Comparison of ENCODE assay signal across 16 cellular contexts in the genomic region with DNA sequence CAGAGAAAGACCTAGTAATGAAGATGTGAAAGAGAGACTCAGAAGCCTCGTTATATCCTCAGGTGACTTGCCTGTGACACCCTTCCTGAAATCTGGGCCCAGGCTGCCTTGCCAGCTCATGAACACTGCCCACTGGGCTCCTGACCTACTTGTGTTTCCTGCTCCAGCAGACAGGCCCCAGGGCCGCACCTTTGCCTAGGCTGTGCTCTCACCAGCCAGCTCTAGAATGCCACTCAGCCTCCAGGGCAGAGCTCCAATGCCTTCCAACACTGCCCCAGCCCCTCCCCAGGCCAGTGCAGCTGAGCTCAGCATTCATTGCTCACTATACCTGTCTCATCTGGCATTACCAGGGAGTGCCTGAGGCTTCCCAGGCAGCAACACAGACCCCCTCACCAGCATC.
DNase-seq lines count a peak whose midpoint lies in the region; ATAC-seq and TF ChIP-seq lines count a peak whose summit lies in the region.
"Had no signal": no experiment of that assay in that cellular context is flagged by ENCODE, and none has a peak within 500 bp of the region (broad histone marks: within the 10 kb centered on the region; RNA-seq: fewer than 3 reads in every experiment).

No MANE protein-coding gene starts in this region.

- no peak overlapping the region for H3K4me3 ChIP-seq in left lung
- no peak overlapping the region for H3K4me3 ChIP-seq in OCI-LY7 (ENCODE audit: low read depth, low read length, poor library complexity, severe bottlenecking)
- no peak overlapping the region for H3K4me3 ChIP-seq in stomach

- peak overlapping the region; percentile 8 for H3K4me3 Mint-ChIP-seq in CD4-positive, alpha-beta T cell
- H3K4me3 Mint-ChIP-seq: activated naive CD8-positive, alpha-beta T cell treated with anti-CD3 and anti-CD28 coated beads for 36 hours; B cell had no signal

- CTCF ChIA-PET in CD4-positive, alpha-beta T cell (lab: Charles Lee) = interaction anchor here (1.1 to 1.4 kb wide), 2 partner anchors 15 to 121 kb away, joined by 3 to 4 read pairs; no protein-coding TSS in a partner anchor
- CTCF ChIA-PET in OCI-LY7 (lab: Charles Lee; ENCODE audit: unreplicated experiment) = no interaction called here

- H3K9me3 ChIP-seq in CD4-positive, alpha-beta T cell (ENCODE audit: control insufficient read depth, low read length) = no peaks in the 10 kb centered on the region
- H3K9me3 ChIP-seq in left lung (no peaks in the 10 kb centered on the region), OCI-LY7 (ENCODE audit: low read length) (no peaks in the 10 kb centered on the region), stomach (no peaks in the 10 kb centered on the region)

- in situ Hi-C loops in G401 (cut with HindIII; ENCODE audit: low sequenced_read_pairs) = no loop called here

- no peaks in the 10 kb centered on the region for H3K9me2 ChIP-seq in OCI-LY7 (ENCODE audit: insufficient read depth, low read length)

- peaks cover 0 to 42% of the 10 kb centered on the region in 2 donors for H3K36me3 ChIP-seq in left lung
- H3K36me3 ChIP-seq in OCI-LY7 (ENCODE audit: insufficient read depth, low read length) = no peaks in the 10 kb centered on the region
- peaks cover 55 to 94% (median 89%) of the 10 kb centered on the region in 4 donors for H3K36me3 ChIP-seq in stomach

- H3K4me2 ChIP-seq in OCI-LY7 (ENCODE audit: low read length) = no peak overlapping the region

- no peak for TF ChIP-seq POLR2A in stomach (IDR thresholded peaks at IDR 0.05)

- no peaks in the 10 kb centered on the region for H3K9me3 Mint-ChIP-seq in CD4-positive, alpha-beta T cell
- H3K9me3 Mint-ChIP-seq: activated naive CD8-positive, alpha-beta T cell treated with anti-CD3 and anti-CD28 coated beads for 36 hours had no signal

- no peaks in the 10 kb centered on the region for H3K27me3 Mint-ChIP-seq in CD4-positive, alpha-beta T cell
- H3K27me3 Mint-ChIP-seq: activated naive CD8-positive, alpha-beta T cell treated with anti-CD3 and anti-CD28 coated beads for 36 hours; B cell had no signal

- TF ChIP-seq EP300 in stomach (IDR thresholded peaks at IDR 0.05) = no peak

- peak; percentile 45 for ATAC-seq in CD4-positive, alpha-beta T cell (ENCODE audit: poor library complexity)
- ATAC-seq in left lung = peak; percentile 80
- ATAC-seq: Panc1 had no signal

- intact Hi-C loops in CD4-positive, alpha-beta T cell (cut with DNase I, micrococcal nuclease) = no loop called here
- intact Hi-C loops in left lung (cut with DNase I) = no loop called here
- intact Hi-C loops in OCI-LY7 (cut with micrococcal nuclease; ENCODE audit: unreplicated experiment) = no loop called here
- intact Hi-C loops in stomach (cut with DNase I; ENCODE audit: low total_unique reads) = no loop called here

- TF ChIP-seq CTCF in CD4-positive, alpha-beta T cell (IDR thresholded peaks at IDR 0.05) = no peak
- TF ChIP-seq CTCF in left lung (IDR thresholded peaks at IDR 0.05) = no peak
- TF ChIP-seq CTCF in OCI-LY7 (conservative IDR thresholded peaks at IDR 0.05; ENCODE audit: low read length) = no peak
- no peak for TF ChIP-seq CTCF in stomach (IDR thresholded peaks at IDR 0.05)

- H4K20me1 ChIP-seq in OCI-LY7 (ENCODE audit: insufficient read depth, low read length) = no peaks in the 10 kb centered on the region

- WGBS in stomach, 5 donors = 67 to 79% (median 69%) methylated on average over 1 to 2 of the region's 2 CpGs

- peak overlapping the region; percentile 90 for H3K27ac Mint-ChIP-seq in CD4-positive, alpha-beta T cell
- H3K27ac Mint-ChIP-seq: activated naive CD8-positive, alpha-beta T cell treated with anti-CD3 and anti-CD28 coated beads for 36 hours; B cell had no signal

- no peaks in the 10 kb centered on the region for H3K27me3 ChIP-seq in CD4-positive, alpha-beta T cell (ENCODE audit: control insufficient read depth, insufficient read depth, low read length)
- no peaks in the 10 kb centered on the region for H3K27me3 ChIP-seq in left lung
- no peaks in the 10 kb centered on the region for H3K27me3 ChIP-seq in stomach

- POLR2A ChIA-PET in CD4-positive, alpha-beta T cell (lab: Charles Lee) = no interaction called here
- POLR2A ChIA-PET in OCI-LY7 (lab: Charles Lee) = interaction anchor here (0.9 kb wide), 1 partner anchor 22 kb away, joined by 3 read pairs; no protein-coding TSS in a partner anchor

- DNase-seq in CD4-positive, alpha-beta T cell = peak in 9 of 10 experiments; percentile 9 to 58 (median 32)
- DNase-seq in G401 (ENCODE audit: low spot score) (peak; percentile 87), activated gamma-delta T cell (lab: John Stamatoyannopoulos, UW) (peak; percentile 23), left lung (peak in 1 of 2 donors; percentile 60), OCI-LY7 (ENCODE audit: low spot score) (no peak), stomach (no peak), NCI-H774 (lab: John Stamatoyannopoulos, UW) (no peak), LoVo (ENCODE audit: low spot score) (no peak)
- DNase-seq: activated naive CD8-positive, alpha-beta T cell treated with anti-CD3 and anti-CD28 coated beads for 36 hours; DMS53; Kasumi-1; NCI-H1694 treated with DMSO at 0.1 percent for 48 hours; NCI-H524 treated with DMSO at 0.1 percent for 48 hours had no signal

- peaks cover 0 to 19% of the 10 kb centered on the region in 2 donors for H3K4me1 ChIP-seq in left lung
- H3K4me1 ChIP-seq in OCI-LY7 (ENCODE audit: insufficient read depth, low read length, poor library complexity, severe bottlenecking) = peaks cover 13% of the 10 kb centered on the region
- H3K4me1 ChIP-seq in stomach = peaks cover 0 to 15% (median 0%) of the 10 kb centered on the region in 4 donors

- no peak overlapping the region for H3K27ac ChIP-seq in CD4-positive, alpha-beta T cell (ENCODE audit: low read depth, low read length)
- H3K27ac ChIP-seq in left lung = no peak overlapping the region
- no peak overlapping the region for H3K27ac ChIP-seq in OCI-LY7 (ENCODE audit: low read depth, low read length, poor library complexity, severe bottlenecking)
- H3K27ac ChIP-seq in stomach = no peak overlapping the region
- H3K27ac ChIP-seq: parathyroid adenoma had no signal

- peaks cover 34% of the 10 kb centered on the region for H3K4me1 Mint-ChIP-seq in CD4-positive, alpha-beta T cell (ENCODE audit: low read depth)

- no peaks in the 10 kb centered on the region for H3K79me2 ChIP-seq in OCI-LY7 (ENCODE audit: insufficient read depth, low read depth, low read length)

- BruUV-seq in OCI-LY7 (replicated peaks; lab: Mats Ljungman, UMichigan) = no TSS peak

- no peak overlapping the region for H2AFZ ChIP-seq in OCI-LY7 (ENCODE audit: low read length)
- H2AFZ ChIP-seq: parathyroid adenoma had no signal

- no peaks in the 10 kb centered on the region for H3K36me3 Mint-ChIP-seq in CD4-positive, alpha-beta T cell (ENCODE audit: low read depth)
- H3K36me3 Mint-ChIP-seq: activated naive CD8-positive, alpha-beta T cell treated with anti-CD3 and anti-CD28 coated beads for 36 hours had no signal

Comparison
In these comparisons a context has a peak if more than half of its experiments do, and no peak if none do; other contexts are left out.
1. DNase-seq: peak in CD4-positive, alpha-beta T cell (9 of 10), G401 (single experiment) and activated gamma-delta T cell (single experiment); none in OCI-LY7 (single experiment), stomach (single experiment), NCI-H774 (single experiment) and LoVo (single experiment).